In the genomic region with DNA sequence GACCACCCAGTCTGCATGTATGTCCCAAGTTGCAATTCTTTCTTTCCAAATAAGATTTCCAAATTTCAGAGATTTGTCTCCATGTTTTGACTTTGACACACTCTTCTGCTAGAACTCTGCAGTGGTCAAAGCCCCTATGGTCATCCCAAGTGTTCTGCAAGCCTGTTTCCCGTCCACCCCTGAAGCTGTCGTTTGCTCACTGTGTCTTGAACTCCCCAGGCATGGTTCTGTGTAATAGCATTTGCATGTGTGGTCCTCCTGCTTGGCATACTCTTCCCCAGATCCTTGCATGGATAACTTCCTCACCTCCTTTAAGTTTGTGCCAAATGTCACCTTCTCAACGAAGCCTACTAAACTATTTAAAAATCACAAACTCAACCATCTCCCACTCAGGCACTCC, we compare ENCODE assay signal across 29 cellular contexts.
"Had no signal": no experiment of that assay in that cellular context is flagged by ENCODE, and none has a peak within 500 bp of the region (broad histone marks: within the 10 kb centered on the region; RNA-seq: fewer than 3 reads in every experiment).

No MANE protein-coding gene starts in this region.

- H3K36me3 Mint-ChIP-seq: naive B cell; naive thymus-derived CD8-positive, alpha-beta T cell; stimulated activated memory B cell treated with anti-CD40 and anti-IgM and Interleukin-4, amounts not matched to agents 10 μg/mL and 1 μg/mL and 100 μg/mL, for 72 hours had no signal

- H3K27ac ChIP-seq: neutrophil, pancreas, prostate gland, right lobe of liver, sigmoid colon, skin epidermis, spleen, thoracic aorta, thyroid gland, tibial nerve, upper lobe of left lung had no signal

- H3K36me3 ChIP-seq: neutrophil, pancreas, prostate gland, right lobe of liver, sigmoid colon, thoracic aorta, thyroid gland, upper lobe of left lung had no signal

- H3K4me3 Mint-ChIP-seq: natural killer cell treated with Interleukin-12 subunit alpha and Interleukin-12 subunit beta and Interleukin-15 and Interleukin-18, amount 100 ng/mL, for 72 hours; nephron progenitor cell; neural crest cell; stimulated activated memory B cell treated with anti-CD40 and anti-IgM and Interleukin-4, amounts not matched to agents 10 μg/mL and 1 μg/mL and 100 μg/mL, for 72 hours; stimulated activated naive CD8-positive, alpha-beta T cell treated with anti-CD3 and anti-CD28 coated beads, Interleukin-15, amount 100 ng/mL, for 72 hours had no signal

- FAIRE-seq: pancreas, urothelium cell line had no signal

- H3K27ac Mint-ChIP-seq: natural killer cell treated with Interleukin-12 subunit alpha and Interleukin-12 subunit beta and Interleukin-15 and Interleukin-18, amount 100 ng/mL, for 72 hours; nephron progenitor cell; stimulated activated memory B cell treated with anti-CD40 and anti-IgM and Interleukin-4, amounts not matched to agents 10 μg/mL and 1 μg/mL and 100 μg/mL, for 72 hours; stimulated activated naive CD8-positive, alpha-beta T cell treated with anti-CD3 and anti-CD28 coated beads, Interleukin-15, amount 100 ng/mL, for 72 hours had no signal

- H3K4me1 ChIP-seq: prostate gland had no signal

- DNase-seq: naive B cell; naive thymus-derived CD8-positive, alpha-beta T cell; nephron progenitor cell; nucleus accumbens; pancreas; right cardiac atrium; right lobe of liver; sigmoid colon; spleen; stimulated activated CD4-positive, alpha-beta T cell treated with anti-CD3 and anti-CD28 coated beads, Interleukin-12 subunit alpha, Interleukin-12 subunit beta, amount 100 ng/mL, for 4 hours; stimulated activated CD4-positive, alpha-beta T cell treated with anti-CD3 and anti-CD28 coated beads, Interleukin-1b, Interleukin-23, amount 100 ng/mL, for 48 hours; stimulated activated CD4-positive, alpha-beta T cell treated with anti-CD3 and anti-CD28 coated beads, Interleukin-4, amount 100 ng/mL, for 1 hour; stimulated activated CD4-positive, alpha-beta T cell treated with anti-CD3 and anti-CD28 coated beads, Interleukin-4, amount 100 ng/mL, for 4 hours; stimulated activated CD8-positive, alpha-beta memory T cell treated with anti-CD3 and anti-CD28 coated beads, Interleukin-4, amount 100 ng/mL, for 48 hours; stimulated activated naive CD4-positive, alpha-beta T cell; stimulated activated naive CD8-positive, alpha-beta T cell treated with anti-CD3 and anti-CD28 coated beads, Interleukin-15, amount 100 ng/mL, for 72 hours; stimulated activated naive CD8-positive, alpha-beta T cell treated with anti-CD3 and anti-CD28 coated beads, Interleukin-15, Interleukin-2, amounts not matched to agents 100 U/mL and 50 U/mL, for 24 hours; thyroid gland; upper lobe of left lung had no signal

- H3K9me3 ChIP-seq: pancreas, prostate gland, right lobe of liver, sigmoid colon, thoracic aorta, thyroid gland, tibial nerve had no signal

- ATAC-seq: naive thymus-derived CD8-positive, alpha-beta T cell; natural killer cell treated with Interleukin-12 subunit alpha and Interleukin-12 subunit beta and Interleukin-15 and Interleukin-18, amount 100 ng/mL, for 72 hours; pancreas; right cardiac atrium; right lobe of liver; stimulated activated memory B cell treated with anti-CD40 and anti-IgM and Interleukin-4, amounts not matched to agents 10 μg/mL and 1 μg/mL and 100 μg/mL, for 72 hours; stimulated activated naive CD8-positive, alpha-beta T cell treated with anti-CD3 and anti-CD28 coated beads, Interleukin-15, amount 100 ng/mL, for 72 hours; stimulated activated naive CD8-positive, alpha-beta T cell treated with anti-CD3 and anti-CD28 coated beads, Interleukin-15, Interleukin-2, amounts not matched to agents 100 U/mL and 50 U/mL, for 24 hours had no signal

- H3K9me3 Mint-ChIP-seq: natural killer cell treated with Interleukin-12 subunit alpha and Interleukin-12 subunit beta and Interleukin-15 and Interleukin-18, amount 100 ng/mL, for 72 hours; stimulated activated memory B cell treated with anti-CD40 and anti-IgM and Interleukin-4, amounts not matched to agents 10 μg/mL and 1 μg/mL and 100 μg/mL, for 72 hours; stimulated activated naive CD8-positive, alpha-beta T cell treated with anti-CD3 and anti-CD28 coated beads, Interleukin-15, amount 100 ng/mL, for 72 hours had no signal

- H3K27me3 ChIP-seq: pancreas, right lobe of liver, thyroid gland, tibial nerve, upper lobe of left lung had no signal

- H3K4me1 Mint-ChIP-seq: stimulated activated memory B cell treated with anti-CD40 and anti-IgM and Interleukin-4, amounts not matched to agents 10 μg/mL and 1 μg/mL and 100 μg/mL, for 72 hours; stimulated activated naive CD8-positive, alpha-beta T cell treated with anti-CD3 and anti-CD28 coated beads, Interleukin-15, amount 100 ng/mL, for 72 hours had no signal

- H3K4me3 ChIP-seq: pancreas, prostate gland, right lobe of liver, sigmoid colon, skin epidermis, smooth muscle cell, spleen, thoracic aorta, thyroid gland, tibial nerve, upper lobe of left lung had no signal

- H3K4me2 ChIP-seq: smooth muscle cell had no signal
